In the genomic region with DNA sequence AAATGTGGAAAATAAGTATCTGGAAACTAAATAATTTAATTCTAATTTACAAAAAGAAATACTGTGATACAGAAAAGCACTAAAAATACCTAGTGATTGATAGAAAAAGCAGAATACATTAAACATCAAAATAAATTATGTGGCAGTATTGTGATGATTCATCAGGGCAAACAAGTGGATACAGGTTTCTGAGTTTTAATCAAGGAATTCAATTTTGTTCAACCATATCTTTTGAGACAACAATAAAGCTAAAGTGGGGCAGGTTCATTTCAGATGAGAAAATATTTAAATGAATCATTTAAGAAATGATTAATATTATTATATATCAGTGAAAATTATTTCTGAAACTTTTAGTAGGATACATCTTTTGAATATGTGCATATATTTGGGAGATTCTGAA, we compare ENCODE assay signal across 27 cellular contexts. TPM values are rescaled to one million over a fixed set of nuclear protein-coding genes. Genes with fewer than 3 reads are reported as not detected.
"Had no signal": no experiment of that assay in that cellular context is flagged by ENCODE, and none has a peak within 500 bp of the region (broad histone marks: within the 10 kb centered on the region; RNA-seq: fewer than 3 reads in every experiment).

No MANE protein-coding gene starts in this region.

- FAIRE-seq: endometrium had no signal

- H3K27me3 Mint-ChIP-seq: dendritic cell treated with granulocyte-macrophage colony-stimulating factor and Interleukin-4, amounts not matched to agents 40 ng/mL and 50 ng/mL, for 4 days; effector memory CD8-positive, alpha-beta T cell; memory B cell; naive thymus-derived CD4-positive, alpha-beta T cell had no signal

- H3K4me3 ChIP-seq: colonic mucosa, esophagus squamous epithelium, gastroesophageal sphincter, heart right ventricle, left lung, lower lobe of right lung had no signal

- H3K4me1 ChIP-seq: colonic mucosa, gastroesophageal sphincter, heart right ventricle, left lung, lower lobe of right lung had no signal

- H3K4me3 Mint-ChIP-seq: dendritic cell treated with granulocyte-macrophage colony-stimulating factor and Interleukin-4, amounts not matched to agents 40 ng/mL and 50 ng/mL, for 4 days; effector memory CD8-positive, alpha-beta T cell; endodermal cell; memory B cell; naive thymus-derived CD4-positive, alpha-beta T cell; natural killer cell had no signal

- DNase-seq: colonic mucosa; cortex of kidney; effector CD8-positive, alpha-beta T cell; effector memory CD8-positive, alpha-beta T cell; endodermal cell; esophagus squamous epithelium; foreskin fibroblast; glutamatergic neuron; head of caudate nucleus; heart right ventricle; hippocampal formation; islet precursor cell; left cardiac atrium; left lung; left ventricle myocardium superior; lower lobe of right lung; mesendoderm; midbrain; naive thymus-derived CD4-positive, alpha-beta T cell; natural killer cell had no signal

- H3K36me3 ChIP-seq: colonic mucosa, esophagus squamous epithelium, gastroesophageal sphincter, heart right ventricle, left lung, lower lobe of right lung had no signal

- H3K27ac ChIP-seq: colonic mucosa, esophagus squamous epithelium, gastroesophageal sphincter, heart right ventricle, left lung, lower lobe of right lung had no signal

- H3K4me1 Mint-ChIP-seq: memory B cell; naive thymus-derived CD4-positive, alpha-beta T cell; natural killer cell had no signal

- H3K27me3 ChIP-seq: colonic mucosa, esophagus squamous epithelium, gastroesophageal sphincter, heart right ventricle, left lung had no signal

- H3K9me3 Mint-ChIP-seq: dendritic cell treated with granulocyte-macrophage colony-stimulating factor and Interleukin-4, amounts not matched to agents 40 ng/mL and 50 ng/mL, for 4 days; endodermal cell; memory B cell had no signal

- ATAC-seq: effector memory CD8-positive, alpha-beta T cell; gastroesophageal sphincter; heart right ventricle; left cardiac atrium; left lung; left ventricle myocardium superior; lower lobe of right lung; naive thymus-derived CD4-positive, alpha-beta T cell; natural killer cell had no signal

- H3K36me3 Mint-ChIP-seq: memory B cell; naive thymus-derived CD4-positive, alpha-beta T cell; natural killer cell had no signal

- H3K27ac Mint-ChIP-seq: dendritic cell treated with granulocyte-macrophage colony-stimulating factor and Interleukin-4, amounts not matched to agents 40 ng/mL and 50 ng/mL, for 4 days; effector memory CD8-positive, alpha-beta T cell; endodermal cell; memory B cell; naive thymus-derived CD4-positive, alpha-beta T cell; natural killer cell had no signal

- H3K9me3 ChIP-seq: colonic mucosa, esophagus squamous epithelium, gastroesophageal sphincter, heart right ventricle, left lung, lower lobe of right lung had no signal

RNA-seq across cellular contexts. Expression of gene GRIK2, which starts 49.8 kb away (rescaled TPM):
- total RNA-seq: dermis microvascular lymphatic vessel endothelial cell, lung microvascular endothelial cell, mononuclear cell, natural killer cell had no signal
- polyA plus RNA-seq: naive thymus-derived CD4-positive, alpha-beta T cell had no signal
